7 cellular contexts compared by ENCODE assay signal in genomic region chr9:92612292-92612691, GRCh38.
"Had no signal": no experiment of that assay in that cellular context is flagged by ENCODE, and none has a peak within 500 bp of the region (broad histone marks: within the 10 kb centered on the region; RNA-seq: fewer than 3 reads in every experiment).

No MANE protein-coding gene starts in this region.

- H3K36me3 ChIP-seq: uterus had no signal

- H3K9me3 Mint-ChIP-seq: activated CD4-positive, alpha-beta memory T cell treated with anti-CD3 and anti-CD28 coated beads, Interleukin-2, amount 10 ng/mL, durations not matched to agents 7 days and 5 days had no signal

- H3K4me3 Mint-ChIP-seq: activated CD4-positive, alpha-beta memory T cell treated with anti-CD3 and anti-CD28 coated beads, Interleukin-2, amount 10 ng/mL, durations not matched to agents 7 days and 5 days; activated CD4-positive, alpha-beta T cell treated with anti-CD3 and anti-CD28 coated beads for 36 hours had no signal

- H3K4me3 ChIP-seq: right atrium auricular region, testis, uterus had no signal

- H3K27me3 ChIP-seq: right atrium auricular region, testis, uterus had no signal

- DNase-seq: activated CD4-positive, alpha-beta memory T cell treated with anti-CD3 and anti-CD28 coated beads, Interleukin-2, amount 10 ng/mL, durations not matched to agents 7 days and 5 days; activated CD4-positive, alpha-beta T cell treated with anti-CD3 and anti-CD28 coated beads for 36 hours; activated naive CD4-positive, alpha-beta T cell treated with Interleukin-2 at 50 U/mL for 16 hours; stimulated activated naive CD4-positive, alpha-beta T cell; testis; uterus had no signal

- ATAC-seq: activated CD4-positive, alpha-beta T cell treated with anti-CD3 and anti-CD28 coated beads for 36 hours had no signal

- H3K27me3 Mint-ChIP-seq: activated CD4-positive, alpha-beta memory T cell treated with anti-CD3 and anti-CD28 coated beads, Interleukin-2, amount 10 ng/mL, durations not matched to agents 7 days and 5 days; activated CD4-positive, alpha-beta T cell treated with anti-CD3 and anti-CD28 coated beads for 36 hours had no signal

- H3K4me1 Mint-ChIP-seq: activated CD4-positive, alpha-beta memory T cell treated with anti-CD3 and anti-CD28 coated beads, Interleukin-2, amount 10 ng/mL, durations not matched to agents 7 days and 5 days; activated CD4-positive, alpha-beta T cell treated with anti-CD3 and anti-CD28 coated beads for 36 hours had no signal

- H3K27ac Mint-ChIP-seq: activated CD4-positive, alpha-beta memory T cell treated with anti-CD3 and anti-CD28 coated beads, Interleukin-2, amount 10 ng/mL, durations not matched to agents 7 days and 5 days; activated CD4-positive, alpha-beta T cell treated with anti-CD3 and anti-CD28 coated beads for 36 hours had no signal

- H3K9me3 ChIP-seq: right atrium auricular region, testis, uterus had no signal
